In genomic region chr2:101064868-101065549, GRCh38 we compare ENCODE assay signal across 1 cellular context.
TF ChIP-seq lines count a peak whose summit lies in the region.

No MANE protein-coding gene starts in this region.

TF ChIP-seq in HepG2, 621 proteins besides CTCF, POLR2A, EP300 and RAD21 (continued from another document and continues in another):
- TF ChIP-seq MYPOP (CRISPR knock-in tag; IDR thresholded peaks at IDR 0.05) (no peak; the same call in 1 of the 2 replicates), RORA (CRISPR knock-in tag; IDR thresholded peaks at IDR 0.05) (no peak), PAF1 (CRISPR knock-in tag; IDR thresholded peaks at IDR 0.05) (no peak), MXD1 (CRISPR knock-in tag; IDR thresholded peaks at IDR 0.05) (no peak), SP5 (CRISPR knock-in tag; IDR thresholded peaks at IDR 0.05; ENCODE audit: borderline replicate concordance, low read depth) (peak; percentile 96), FUBP1 (CRISPR knock-in tag; IDR thresholded peaks at IDR 0.05; ENCODE audit: borderline replicate concordance) (no peak), HOXA5 (CRISPR knock-in tag; IDR thresholded peaks at IDR 0.05) (no peak), ZNF83 (CRISPR knock-in tag; IDR thresholded peaks at IDR 0.05; ENCODE audit: borderline replicate concordance) (no peak), ZBTB26 (CRISPR knock-in tag; IDR thresholded peaks at IDR 0.05; ENCODE audit: borderline replicate concordance) (no peak), FOXK1 (CRISPR knock-in tag; IDR thresholded peaks at IDR 0.05; ENCODE audit: borderline replicate concordance, low read depth) (peak; percentile 49; the same call in 1 of the 2 replicates), ERF (CRISPR knock-in tag; IDR thresholded peaks at IDR 0.05) (peak; percentile 88), ZNF274 (CRISPR knock-in tag; IDR thresholded peaks at IDR 0.05) (no peak; the same call in 1 of the 2 replicates), NAIF1 (CRISPR knock-in tag; IDR thresholded peaks at IDR 0.05; ENCODE audit: borderline replicate concordance) (no peak), JUND (CRISPR knock-in tag; IDR thresholded peaks at IDR 0.05) (no peak), BATF2 (CRISPR knock-in tag; IDR thresholded peaks at IDR 0.05) (no peak), PAXIP1 (CRISPR knock-in tag; conservative IDR thresholded peaks at IDR 0.05) (peak; percentile 94), ZNF879 (CRISPR knock-in tag; IDR thresholded peaks at IDR 0.05) (no peak), ZNF850 (CRISPR knock-in tag; conservative IDR thresholded peaks at IDR 0.05) (no peak), ZNF572 (CRISPR knock-in tag; IDR thresholded peaks at IDR 0.05) (no peak), ZFAT (CRISPR knock-in tag; conservative IDR thresholded peaks at IDR 0.05) (no peak), ZNF136 (CRISPR knock-in tag; IDR thresholded peaks at IDR 0.05; ENCODE audit: low read depth) (no peak), ATRX (CRISPR knock-in tag; IDR thresholded peaks at IDR 0.05; ENCODE audit: borderline replicate concordance) (no peak), KAT7 (CRISPR knock-in tag; IDR thresholded peaks at IDR 0.05; ENCODE audit: borderline replicate concordance) (peak; percentile 43; the same call in 1 of the 2 replicates), ZNF589 (CRISPR knock-in tag; conservative IDR thresholded peaks at IDR 0.05) (no peak), ZFP1 (CRISPR knock-in tag; IDR thresholded peaks at IDR 0.05) (peak; percentile 69; the same call in 1 of the 2 replicates), NFYC (CRISPR knock-in tag; IDR thresholded peaks at IDR 0.05) (no peak), ZNF704 (CRISPR knock-in tag; IDR thresholded peaks at IDR 0.05; ENCODE audit: borderline replicate concordance) (no peak; the same call in 1 of the 2 replicates), ZNF615 (CRISPR knock-in tag; IDR thresholded peaks at IDR 0.05; ENCODE audit: borderline replicate concordance) (no peak), ZNF558 (CRISPR knock-in tag; IDR thresholded peaks at IDR 0.05; ENCODE audit: borderline replicate concordance) (no peak), CHD2 (IDR thresholded peaks at IDR 0.05; ENCODE audit: low read depth, low read length) (no peak), ZNF18 (CRISPR knock-in tag; IDR thresholded peaks at IDR 0.05; ENCODE audit: insufficient replicate concordance) (no peak), ZNF317 (CRISPR knock-in tag; IDR thresholded peaks at IDR 0.05) (0 out of 2 replicates have a peak, but pooled peaks have one; percentile 19), TRAFD1 (CRISPR knock-in tag; IDR thresholded peaks at IDR 0.05; ENCODE audit: borderline replicate concordance) (no peak), DNMT3B (CRISPR knock-in tag; conservative IDR thresholded peaks at IDR 0.05) (no peak; the same call in 1 of the 2 replicates), FOSL1 (CRISPR knock-in tag; IDR thresholded peaks at IDR 0.05; ENCODE audit: borderline replicate concordance) (no peak; the same call in 1 of the 2 replicates), RAD51 (IDR thresholded peaks at IDR 0.05; ENCODE audit: borderline replicate concordance) (no peak), MATR3 (CRISPR knock-in tag; IDR thresholded peaks at IDR 0.05) (no peak), ZNF441 (CRISPR knock-in tag; IDR thresholded peaks at IDR 0.05; ENCODE audit: borderline replicate concordance) (no peak), GZF1 (CRISPR knock-in tag; IDR thresholded peaks at IDR 0.05) (no peak), ZBTB39 (CRISPR knock-in tag; IDR thresholded peaks at IDR 0.05) (no peak), LCORL (IDR thresholded peaks at IDR 0.05) (peak; percentile 80), LCORL (CRISPR knock-in tag; IDR thresholded peaks at IDR 0.05) (peak; percentile 78), MAZ (IDR thresholded peaks at IDR 0.05; ENCODE audit: borderline replicate concordance, low read depth, low read length) (no peak), MAZ (CRISPR knock-in tag; IDR thresholded peaks at IDR 0.05; ENCODE audit: low read depth) (no peak), ZNF460 (CRISPR knock-in tag; IDR thresholded peaks at IDR 0.05; ENCODE audit: borderline replicate concordance) (no peak), ZFP91 (CRISPR knock-in tag; IDR thresholded peaks at IDR 0.05; ENCODE audit: borderline replicate concordance) (no peak), MAX (IDR thresholded peaks at IDR 0.05) (no peak)
